Comparison of ENCODE assay signal across 12 cellular contexts in the genomic region with DNA sequence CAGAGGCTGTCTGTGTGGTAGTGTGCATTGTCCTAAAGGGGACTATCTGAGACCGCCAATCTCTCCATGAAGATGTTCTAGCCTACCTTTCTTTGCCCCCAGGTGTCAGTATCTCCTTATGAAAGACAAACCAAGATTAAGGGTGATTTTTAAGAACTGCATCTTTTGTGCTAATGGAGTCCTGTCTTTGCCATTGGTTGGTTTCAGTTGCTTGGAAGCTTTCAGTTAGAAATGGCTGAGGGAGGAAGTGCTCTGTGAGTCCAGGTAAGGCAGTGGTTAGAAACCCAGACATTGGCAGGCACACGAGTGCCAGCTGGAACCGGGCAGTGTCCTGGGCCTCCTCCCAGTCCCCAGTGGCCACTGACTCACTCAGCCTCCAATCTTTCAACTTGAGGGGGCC.
DNase-seq lines count a peak whose midpoint lies in the region; ATAC-seq and TF ChIP-seq lines count a peak whose summit lies in the region.
"Had no signal": no experiment of that assay in that cellular context is flagged by ENCODE, and none has a peak within 500 bp of the region (broad histone marks: within the 10 kb centered on the region; RNA-seq: fewer than 3 reads in every experiment).

No MANE protein-coding gene starts in this region.

- POLR2A ChIA-PET in OCI-LY7 (lab: Charles Lee), result interaction anchor here (0.6 to 0.7 kb wide), 2 partner anchors 14 to 1712 kb away, joined by 3 to 4 read pairs; no protein-coding TSS in a partner anchor

- no peak for TF ChIP-seq POLR2A in vagina (IDR thresholded peaks at IDR 0.05)

- H3K27ac Mint-ChIP-seq in activated naive CD4-positive, alpha-beta T cell treated with anti-CD3 and anti-CD28 coated beads, Interleukin-2, amount 50 U/mL, for 24 hours, result peak overlapping the region; percentile 98

- H3K4me3 Mint-ChIP-seq in activated naive CD4-positive, alpha-beta T cell treated with anti-CD3 and anti-CD28 coated beads, Interleukin-2, amount 50 U/mL, for 24 hours, result peak overlapping the region; percentile 70

- no peak overlapping the region for H2AFZ ChIP-seq in OCI-LY7 (ENCODE audit: low read length)

- no peak overlapping the region for H3K4me2 ChIP-seq in OCI-LY7 (ENCODE audit: low read length)

- H3K27me3 Mint-ChIP-seq in activated naive CD4-positive, alpha-beta T cell treated with anti-CD3 and anti-CD28 coated beads, Interleukin-2, amount 50 U/mL, for 24 hours, result no peaks in the 10 kb centered on the region

- no peak for DNase-seq in activated naive CD4-positive, alpha-beta T cell (lab: John Stamatoyannopoulos, UW)
- peak; percentile 37 for DNase-seq in OCI-LY7 (ENCODE audit: low spot score)
- DNase-seq in effector memory CD4-positive, alpha-beta T cell, result no peak
- no peak for DNase-seq in vagina (ENCODE audit: extremely low spot score in 2 of 2)
- DNase-seq in left cardiac atrium, result no peak
- DNase-seq in AG20443 (ENCODE audit: low spot score), result no peak
- no peak for DNase-seq in stimulated activated CD4-positive, alpha-beta T cell treated with anti-CD3 and anti-CD28 coated beads, Interleukin-1b, Interleukin-23, amount 100 ng/mL, for 48 hours
- DNase-seq: adrenal gland, erythroblast, NCI-H526 treated with DMSO at 0.1 percent for 48 hours, pancreas had no signal

- H3K9me3 ChIP-seq in OCI-LY7 (ENCODE audit: low read length) (no peaks in the 10 kb centered on the region), vagina (no peaks in the 10 kb centered on the region)
- H3K9me3 ChIP-seq in effector memory CD4-positive, alpha-beta T cell (ENCODE audit: control insufficient read depth, low read length), result no peaks in the 10 kb centered on the region
- H3K9me3 ChIP-seq: adrenal gland, pancreas had no signal

- peaks cover 58% of the 10 kb centered on the region for H3K36me3 ChIP-seq in OCI-LY7 (ENCODE audit: insufficient read depth, low read length)
- peaks cover 13% of the 10 kb centered on the region for H3K36me3 ChIP-seq in effector memory CD4-positive, alpha-beta T cell (ENCODE audit: control insufficient read depth, insufficient read depth, low read length)
- no peaks in the 10 kb centered on the region for H3K36me3 ChIP-seq in vagina
- H3K36me3 ChIP-seq: adrenal gland, pancreas had no signal

- peaks cover 55% of the 10 kb centered on the region for H3K36me3 Mint-ChIP-seq in activated naive CD4-positive, alpha-beta T cell treated with anti-CD3 and anti-CD28 coated beads, Interleukin-2, amount 50 U/mL, for 24 hours

- no peak for ATAC-seq in left cardiac atrium
- ATAC-seq: pancreas had no signal

- H3K9me2 ChIP-seq in OCI-LY7 (ENCODE audit: insufficient read depth, low read length), result no peaks in the 10 kb centered on the region

- H3K9me3 Mint-ChIP-seq in activated naive CD4-positive, alpha-beta T cell treated with anti-CD3 and anti-CD28 coated beads, Interleukin-2, amount 50 U/mL, for 24 hours, result no peaks in the 10 kb centered on the region

- no peak overlapping the region for H3K4me3 ChIP-seq in OCI-LY7 (ENCODE audit: low read depth, low read length, poor library complexity, severe bottlenecking)
- no peak overlapping the region for H3K4me3 ChIP-seq in effector memory CD4-positive, alpha-beta T cell (ENCODE audit: insufficient read depth, low read depth, low read length, poor library complexity, severe bottlenecking)
- H3K4me3 ChIP-seq in vagina, result no peak overlapping the region
- H3K4me3 ChIP-seq: adrenal gland, pancreas had no signal

- intact Hi-C loops in OCI-LY7 (cut with micrococcal nuclease; ENCODE audit: unreplicated experiment), result loop anchor here (1.0 kb wide), 1 partner anchor 71 kb away; no protein-coding TSS in a partner anchor
- intact Hi-C loops in vagina (cut with DNase I), result no loop called here
- intact Hi-C loops in left cardiac atrium (cut with DNase I), result no loop called here

- H4K20me1 ChIP-seq in OCI-LY7 (ENCODE audit: insufficient read depth, low read length), result no peaks in the 10 kb centered on the region

- peak; percentile 73 for TF ChIP-seq CTCF in OCI-LY7 (conservative IDR thresholded peaks at IDR 0.05; ENCODE audit: low read length)
- no peak for TF ChIP-seq CTCF in vagina (IDR thresholded peaks at IDR 0.05)

- CTCF ChIA-PET in OCI-LY7 (lab: Charles Lee; ENCODE audit: unreplicated experiment), result no interaction called here

- H3K27ac ChIP-seq in OCI-LY7 (ENCODE audit: low read depth, low read length, poor library complexity, severe bottlenecking) (no peak overlapping the region), vagina (peak overlapping the region; percentile 5)
- peak overlapping the region; percentile 45 for H3K27ac ChIP-seq in effector memory CD4-positive, alpha-beta T cell (ENCODE audit: insufficient read depth, low read length, poor library complexity, severe bottlenecking)
- H3K27ac ChIP-seq: adrenal gland, pancreas had no signal

- H3K27me3 ChIP-seq in effector memory CD4-positive, alpha-beta T cell (replicated peaks; ENCODE audit: control insufficient read depth, insufficient read depth, low read length, poor library complexity, severe bottlenecking), result no peaks in the 10 kb centered on the region
- H3K27me3 ChIP-seq in vagina, result no peaks in the 10 kb centered on the region
- H3K27me3 ChIP-seq: adrenal gland, pancreas had no signal

- no TSS peak for BruUV-seq in OCI-LY7 (replicated peaks; lab: Mats Ljungman, UMichigan)

- H3K4me1 ChIP-seq in OCI-LY7 (ENCODE audit: insufficient read depth, low read length, poor library complexity, severe bottlenecking) (peaks cover 14% of the 10 kb centered on the region), vagina (peaks cover 78% of the 10 kb centered on the region)
- peaks cover 71% of the 10 kb centered on the region for H3K4me1 ChIP-seq in effector memory CD4-positive, alpha-beta T cell (ENCODE audit: control insufficient read depth, insufficient read depth, low read length, poor library complexity, severe bottlenecking)

- H3K79me2 ChIP-seq in OCI-LY7 (ENCODE audit: insufficient read depth, low read depth, low read length), result peaks cover 7% of the 10 kb centered on the region; the same call in 1 of the 2 replicates

- H3K4me1 Mint-ChIP-seq in activated naive CD4-positive, alpha-beta T cell treated with anti-CD3 and anti-CD28 coated beads, Interleukin-2, amount 50 U/mL, for 24 hours, result peaks cover 93% of the 10 kb centered on the region
